Comparison of ENCODE assay signal across 1 cellular context in the genomic region with DNA sequence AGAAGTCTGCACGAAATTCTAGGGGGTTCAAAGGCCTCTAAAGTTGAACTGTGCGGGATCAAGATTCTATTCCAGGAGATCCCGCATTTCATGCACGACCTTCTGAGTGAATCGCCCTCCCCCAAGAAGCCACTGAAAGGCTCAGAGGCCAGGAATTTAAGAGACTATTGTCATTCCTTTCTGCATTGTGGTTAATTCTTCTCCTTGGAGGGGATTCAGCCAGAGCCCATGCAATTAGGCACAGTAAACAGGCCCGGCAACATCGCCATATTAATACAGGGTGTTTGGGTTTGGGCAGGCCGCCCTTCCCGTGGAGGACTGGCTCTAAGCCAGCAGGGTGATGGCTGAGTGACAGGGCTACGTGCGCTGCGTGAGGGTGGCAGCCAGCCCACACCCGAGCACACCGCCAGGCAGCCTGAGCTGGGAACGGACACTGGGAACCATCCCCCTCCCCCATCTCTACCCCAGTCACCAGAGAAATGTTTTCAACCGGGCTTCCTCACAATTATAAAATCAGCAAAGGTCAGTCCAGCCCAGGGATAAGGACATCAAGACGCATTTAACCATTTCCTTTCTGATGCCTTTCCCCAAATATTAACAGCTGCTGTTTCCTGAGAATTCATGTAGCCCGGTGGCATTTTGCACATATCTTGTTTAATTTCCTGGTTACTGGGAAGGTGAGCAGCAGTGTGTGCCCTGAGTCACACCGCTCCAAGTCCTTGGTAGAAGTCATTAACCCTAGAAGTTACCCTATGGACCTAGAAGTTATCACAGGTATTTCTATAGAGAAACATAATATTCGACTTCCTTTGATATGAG.
TF ChIP-seq lines count a peak whose summit lies in the region.

No MANE protein-coding gene starts in this region.

TF ChIP-seq in HepG2, 621 proteins besides CTCF, POLR2A, EP300 and RAD21 (continued from another document and continues in another):
- TF ChIP-seq, protein P1, sequence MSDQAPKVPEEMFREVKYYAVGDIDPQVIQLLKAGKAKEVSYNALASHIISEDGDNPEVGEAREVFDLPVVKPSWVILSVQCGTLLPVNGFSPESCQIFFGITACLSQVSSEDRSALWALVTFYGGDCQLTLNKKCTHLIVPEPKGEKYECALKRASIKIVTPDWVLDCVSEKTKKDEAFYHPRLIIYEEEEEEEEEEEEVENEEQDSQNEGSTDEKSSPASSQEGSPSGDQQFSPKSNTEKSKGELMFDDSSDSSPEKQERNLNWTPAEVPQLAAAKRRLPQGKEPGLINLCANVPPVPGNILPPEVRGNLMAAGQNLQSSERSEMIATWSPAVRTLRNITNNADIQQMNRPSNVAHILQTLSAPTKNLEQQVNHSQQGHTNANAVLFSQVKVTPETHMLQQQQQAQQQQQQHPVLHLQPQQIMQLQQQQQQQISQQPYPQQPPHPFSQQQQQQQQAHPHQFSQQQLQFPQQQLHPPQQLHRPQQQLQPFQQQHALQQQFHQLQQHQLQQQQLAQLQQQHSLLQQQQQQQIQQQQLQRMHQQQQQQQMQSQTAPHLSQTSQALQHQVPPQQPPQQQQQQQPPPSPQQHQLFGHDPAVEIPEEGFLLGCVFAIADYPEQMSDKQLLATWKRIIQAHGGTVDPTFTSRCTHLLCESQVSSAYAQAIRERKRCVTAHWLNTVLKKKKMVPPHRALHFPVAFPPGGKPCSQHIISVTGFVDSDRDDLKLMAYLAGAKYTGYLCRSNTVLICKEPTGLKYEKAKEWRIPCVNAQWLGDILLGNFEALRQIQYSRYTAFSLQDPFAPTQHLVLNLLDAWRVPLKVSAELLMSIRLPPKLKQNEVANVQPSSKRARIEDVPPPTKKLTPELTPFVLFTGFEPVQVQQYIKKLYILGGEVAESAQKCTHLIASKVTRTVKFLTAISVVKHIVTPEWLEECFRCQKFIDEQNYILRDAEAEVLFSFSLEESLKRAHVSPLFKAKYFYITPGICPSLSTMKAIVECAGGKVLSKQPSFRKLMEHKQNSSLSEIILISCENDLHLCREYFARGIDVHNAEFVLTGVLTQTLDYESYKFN (CRISPR knock-in tag; conservative IDR thresholded peaks at IDR 0.05), result peak; percentile 70
- TF ChIP-seq ZNF558 (CRISPR knock-in tag; IDR thresholded peaks at IDR 0.05; ENCODE audit: borderline replicate concordance) (no peak), ZNF790 (CRISPR knock-in tag; IDR thresholded peaks at IDR 0.05; ENCODE audit: borderline replicate concordance) (no peak), JUNB (CRISPR knock-in tag; IDR thresholded peaks at IDR 0.05; ENCODE audit: borderline replicate concordance) (no peak), ZNF644 (CRISPR knock-in tag; IDR thresholded peaks at IDR 0.05; ENCODE audit: low read depth) (no peak), THYN1 (CRISPR knock-in tag; IDR thresholded peaks at IDR 0.05; ENCODE audit: borderline replicate concordance, low read depth) (no peak), ZNF672 (CRISPR knock-in tag; IDR thresholded peaks at IDR 0.05) (no peak), HCFC1 (IDR thresholded peaks at IDR 0.05; ENCODE audit: low read depth, low read length) (no peak), ZZZ3 (CRISPR knock-in tag; IDR thresholded peaks at IDR 0.05; ENCODE audit: borderline replicate concordance) (no peak), ZNF652 (CRISPR knock-in tag; IDR thresholded peaks at IDR 0.05; ENCODE audit: borderline replicate concordance, low read depth) (peak; percentile 95), ZNF670 (CRISPR knock-in tag; IDR thresholded peaks at IDR 0.05; ENCODE audit: borderline replicate concordance) (no peak), SP1 (IDR thresholded peaks at IDR 0.05) (no peak), SP1 (CRISPR knock-in tag; IDR thresholded peaks at IDR 0.05) (no peak), NBN (conservative IDR thresholded peaks at IDR 0.05) (no peak), HNF4A (CRISPR knock-in tag; IDR thresholded peaks at IDR 0.05) (no peak), ZNF251 (CRISPR knock-in tag; IDR thresholded peaks at IDR 0.05) (no peak), ZNF615 (CRISPR knock-in tag; IDR thresholded peaks at IDR 0.05; ENCODE audit: borderline replicate concordance) (no peak), POLR2AphosphoS5 (IDR thresholded peaks at IDR 0.05; ENCODE audit: low read depth, low read length) (peak; percentile 36; the same call in 1 of the 2 replicates), AGO1 (IDR thresholded peaks at IDR 0.05; ENCODE audit: low read depth, low read length, poor library complexity, severe bottlenecking) (no peak), TMF1 (CRISPR knock-in tag; IDR thresholded peaks at IDR 0.05; ENCODE audit: low read depth) (no peak), ZNF180 (CRISPR knock-in tag; IDR thresholded peaks at IDR 0.05; ENCODE audit: borderline replicate concordance, low read depth) (no peak), ZNF350 (CRISPR knock-in tag; IDR thresholded peaks at IDR 0.05; ENCODE audit: borderline replicate concordance, low read depth) (no peak; the same call in none of the 2 replicates), ZNF253 (CRISPR knock-in tag; IDR thresholded peaks at IDR 0.05; ENCODE audit: borderline replicate concordance) (no peak), HNRNPH1 (optimal IDR thresholded peaks at IDR 0.05; ENCODE audit: low read depth, low read length) (no peak), ZNF333 (CRISPR knock-in tag; IDR thresholded peaks at IDR 0.05; ENCODE audit: borderline replicate concordance) (no peak; the same call in 1 of the 2 replicates), ZNF430 (CRISPR knock-in tag; IDR thresholded peaks at IDR 0.05) (peak; percentile 24; the same call in 1 of the 2 replicates), PITX1 (CRISPR knock-in tag; IDR thresholded peaks at IDR 0.05) (peak; percentile 69; the same call in 1 of the 2 replicates), MTA3 (CRISPR knock-in tag; IDR thresholded peaks at IDR 0.05) (no peak), CBFB (CRISPR knock-in tag; IDR thresholded peaks at IDR 0.05) (no peak), MED1 (CRISPR knock-in tag; IDR thresholded peaks at IDR 0.05) (peak; percentile 88), ZFP82 (CRISPR knock-in tag; IDR thresholded peaks at IDR 0.05; ENCODE audit: borderline replicate concordance) (no peak), ZNF33B (CRISPR knock-in tag; IDR thresholded peaks at IDR 0.05) (no peak)
- TF ChIP-seq, protein P2, sequence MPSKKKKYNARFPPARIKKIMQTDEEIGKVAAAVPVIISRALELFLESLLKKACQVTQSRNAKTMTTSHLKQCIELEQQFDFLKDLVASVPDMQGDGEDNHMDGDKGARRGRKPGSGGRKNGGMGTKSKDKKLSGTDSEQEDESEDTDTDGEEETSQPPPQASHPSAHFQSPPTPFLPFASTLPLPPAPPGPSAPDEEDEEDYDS (CRISPR knock-in tag; IDR thresholded peaks at IDR 0.05), result 0 out of 2 replicates have a peak, but pooled peaks have one; percentile 22
- TF ChIP-seq, protein P3, sequence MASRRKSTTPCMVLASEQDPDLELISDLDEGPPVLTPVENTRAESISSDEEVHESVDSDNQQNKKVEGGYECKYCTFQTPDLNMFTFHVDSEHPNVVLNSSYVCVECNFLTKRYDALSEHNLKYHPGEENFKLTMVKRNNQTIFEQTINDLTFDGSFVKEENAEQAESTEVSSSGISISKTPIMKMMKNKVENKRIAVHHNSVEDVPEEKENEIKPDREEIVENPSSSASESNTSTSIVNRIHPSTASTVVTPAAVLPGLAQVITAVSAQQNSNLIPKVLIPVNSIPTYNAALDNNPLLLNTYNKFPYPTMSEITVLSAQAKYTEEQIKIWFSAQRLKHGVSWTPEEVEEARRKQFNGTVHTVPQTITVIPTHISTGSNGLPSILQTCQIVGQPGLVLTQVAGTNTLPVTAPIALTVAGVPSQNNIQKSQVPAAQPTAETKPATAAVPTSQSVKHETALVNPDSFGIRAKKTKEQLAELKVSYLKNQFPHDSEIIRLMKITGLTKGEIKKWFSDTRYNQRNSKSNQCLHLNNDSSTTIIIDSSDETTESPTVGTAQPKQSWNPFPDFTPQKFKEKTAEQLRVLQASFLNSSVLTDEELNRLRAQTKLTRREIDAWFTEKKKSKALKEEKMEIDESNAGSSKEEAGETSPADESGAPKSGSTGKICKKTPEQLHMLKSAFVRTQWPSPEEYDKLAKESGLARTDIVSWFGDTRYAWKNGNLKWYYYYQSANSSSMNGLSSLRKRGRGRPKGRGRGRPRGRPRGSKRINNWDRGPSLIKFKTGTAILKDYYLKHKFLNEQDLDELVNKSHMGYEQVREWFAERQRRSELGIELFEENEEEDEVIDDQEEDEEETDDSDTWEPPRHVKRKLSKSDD (CRISPR knock-in tag; IDR thresholded peaks at IDR 0.05; ENCODE audit: low read depth), result no peak
- TF ChIP-seq, protein P4, sequence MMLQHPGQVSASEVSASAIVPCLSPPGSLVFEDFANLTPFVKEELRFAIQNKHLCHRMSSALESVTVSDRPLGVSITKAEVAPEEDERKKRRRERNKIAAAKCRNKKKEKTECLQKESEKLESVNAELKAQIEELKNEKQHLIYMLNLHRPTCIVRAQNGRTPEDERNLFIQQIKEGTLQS (CRISPR knock-in tag; IDR thresholded peaks at IDR 0.05), result no peak
- TF ChIP-seq, protein P5, sequence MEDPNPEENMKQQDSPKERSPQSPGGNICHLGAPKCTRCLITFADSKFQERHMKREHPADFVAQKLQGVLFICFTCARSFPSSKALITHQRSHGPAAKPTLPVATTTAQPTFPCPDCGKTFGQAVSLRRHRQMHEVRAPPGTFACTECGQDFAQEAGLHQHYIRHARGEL (CRISPR knock-in tag; IDR thresholded peaks at IDR 0.05), result no peak
- TF ChIP-seq, protein P6, sequence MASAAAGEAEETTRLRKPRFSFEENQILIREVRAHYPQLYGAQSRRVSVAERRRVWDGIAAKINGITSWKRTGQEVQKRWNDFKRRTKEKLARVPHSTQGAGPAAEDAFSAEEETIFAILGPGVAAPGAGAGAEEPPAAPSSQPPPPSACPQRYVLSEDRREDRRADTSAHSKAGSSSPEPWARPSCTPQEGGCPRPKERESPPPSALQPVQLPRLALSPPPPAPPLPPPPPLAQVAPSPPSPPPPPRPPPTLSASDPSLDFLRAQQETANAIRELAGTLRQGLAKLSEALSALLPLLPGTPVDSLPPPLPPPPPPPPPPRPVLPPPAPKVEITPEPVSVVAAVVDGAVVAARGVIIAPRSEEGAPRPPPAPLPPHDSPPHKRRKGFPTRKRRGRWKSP (CRISPR knock-in tag; IDR thresholded peaks at IDR 0.05), result no peak; the same call in 1 of the 2 replicates
- TF ChIP-seq, protein P7, sequence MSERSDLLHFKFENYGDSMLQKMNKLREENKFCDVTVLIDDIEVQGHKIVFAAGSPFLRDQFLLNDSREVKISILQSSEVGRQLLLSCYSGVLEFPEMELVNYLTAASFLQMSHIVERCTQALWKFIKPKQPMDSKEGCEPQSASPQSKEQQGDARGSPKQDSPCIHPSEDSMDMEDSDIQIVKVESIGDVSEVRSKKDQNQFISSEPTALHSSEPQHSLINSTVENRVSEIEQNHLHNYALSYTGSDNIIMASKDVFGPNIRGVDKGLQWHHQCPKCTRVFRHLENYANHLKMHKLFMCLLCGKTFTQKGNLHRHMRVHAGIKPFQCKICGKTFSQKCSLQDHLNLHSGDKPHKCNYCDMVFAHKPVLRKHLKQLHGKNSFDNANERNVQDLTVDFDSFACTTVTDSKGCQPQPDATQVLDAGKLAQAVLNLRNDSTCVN (CRISPR knock-in tag; IDR thresholded peaks at IDR 0.05; ENCODE audit: borderline replicate concordance), result no peak
- TF ChIP-seq, protein P8, sequence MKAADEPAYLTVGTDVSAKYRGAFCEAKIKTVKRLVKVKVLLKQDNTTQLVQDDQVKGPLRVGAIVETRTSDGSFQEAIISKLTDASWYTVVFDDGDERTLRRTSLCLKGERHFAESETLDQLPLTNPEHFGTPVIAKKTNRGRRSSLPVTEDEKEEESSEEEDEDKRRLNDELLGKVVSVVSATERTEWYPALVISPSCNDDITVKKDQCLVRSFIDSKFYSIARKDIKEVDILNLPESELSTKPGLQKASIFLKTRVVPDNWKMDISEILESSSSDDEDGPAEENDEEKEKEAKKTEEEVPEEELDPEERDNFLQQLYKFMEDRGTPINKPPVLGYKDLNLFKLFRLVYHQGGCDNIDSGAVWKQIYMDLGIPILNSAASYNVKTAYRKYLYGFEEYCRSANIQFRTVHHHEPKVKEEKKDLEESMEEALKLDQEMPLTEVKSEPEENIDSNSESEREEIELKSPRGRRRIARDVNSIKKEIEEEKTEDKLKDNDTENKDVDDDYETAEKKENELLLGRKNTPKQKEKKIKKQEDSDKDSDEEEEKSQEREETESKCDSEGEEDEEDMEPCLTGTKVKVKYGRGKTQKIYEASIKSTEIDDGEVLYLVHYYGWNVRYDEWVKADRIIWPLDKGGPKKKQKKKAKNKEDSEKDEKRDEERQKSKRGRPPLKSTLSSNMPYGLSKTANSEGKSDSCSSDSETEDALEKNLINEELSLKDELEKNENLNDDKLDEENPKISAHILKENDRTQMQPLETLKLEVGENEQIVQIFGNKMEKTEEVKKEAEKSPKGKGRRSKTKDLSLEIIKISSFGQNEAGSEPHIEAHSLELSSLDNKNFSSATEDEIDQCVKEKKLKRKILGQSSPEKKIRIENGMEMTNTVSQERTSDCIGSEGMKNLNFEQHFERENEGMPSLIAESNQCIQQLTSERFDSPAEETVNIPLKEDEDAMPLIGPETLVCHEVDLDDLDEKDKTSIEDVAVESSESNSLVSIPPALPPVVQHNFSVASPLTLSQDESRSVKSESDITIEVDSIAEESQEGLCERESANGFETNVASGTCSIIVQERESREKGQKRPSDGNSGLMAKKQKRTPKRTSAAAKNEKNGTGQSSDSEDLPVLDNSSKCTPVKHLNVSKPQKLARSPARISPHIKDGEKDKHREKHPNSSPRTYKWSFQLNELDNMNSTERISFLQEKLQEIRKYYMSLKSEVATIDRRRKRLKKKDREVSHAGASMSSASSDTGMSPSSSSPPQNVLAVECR (CRISPR knock-in tag; IDR thresholded peaks at IDR 0.05; ENCODE audit: borderline replicate concordance), result no peak; the same call in 1 of the 2 replicates
- TF ChIP-seq, protein P9, sequence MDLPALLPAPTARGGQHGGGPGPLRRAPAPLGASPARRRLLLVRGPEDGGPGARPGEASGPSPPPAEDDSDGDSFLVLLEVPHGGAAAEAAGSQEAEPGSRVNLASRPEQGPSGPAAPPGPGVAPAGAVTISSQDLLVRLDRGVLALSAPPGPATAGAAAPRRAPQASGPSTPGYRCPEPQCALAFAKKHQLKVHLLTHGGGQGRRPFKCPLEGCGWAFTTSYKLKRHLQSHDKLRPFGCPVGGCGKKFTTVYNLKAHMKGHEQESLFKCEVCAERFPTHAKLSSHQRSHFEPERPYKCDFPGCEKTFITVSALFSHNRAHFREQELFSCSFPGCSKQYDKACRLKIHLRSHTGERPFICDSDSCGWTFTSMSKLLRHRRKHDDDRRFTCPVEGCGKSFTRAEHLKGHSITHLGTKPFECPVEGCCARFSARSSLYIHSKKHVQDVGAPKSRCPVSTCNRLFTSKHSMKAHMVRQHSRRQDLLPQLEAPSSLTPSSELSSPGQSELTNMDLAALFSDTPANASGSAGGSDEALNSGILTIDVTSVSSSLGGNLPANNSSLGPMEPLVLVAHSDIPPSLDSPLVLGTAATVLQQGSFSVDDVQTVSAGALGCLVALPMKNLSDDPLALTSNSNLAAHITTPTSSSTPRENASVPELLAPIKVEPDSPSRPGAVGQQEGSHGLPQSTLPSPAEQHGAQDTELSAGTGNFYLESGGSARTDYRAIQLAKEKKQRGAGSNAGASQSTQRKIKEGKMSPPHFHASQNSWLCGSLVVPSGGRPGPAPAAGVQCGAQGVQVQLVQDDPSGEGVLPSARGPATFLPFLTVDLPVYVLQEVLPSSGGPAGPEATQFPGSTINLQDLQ (CRISPR knock-in tag; IDR thresholded peaks at IDR 0.05), result no peak; the same call in 1 of the 2 replicates
